ENCODE assay signal across 8 cellular contexts in genomic region chr3:33787328-33788009, GRCh38. TPM values are rescaled to one million over a fixed set of nuclear protein-coding genes. Genes with fewer than 3 reads are reported as not detected.
A peak's percentile ranks its signal among the peaks of the same experiment; 100 is the strongest.
DNase-seq lines count a peak whose midpoint lies in the region; ATAC-seq and TF ChIP-seq lines count a peak whose summit lies in the region.

No MANE protein-coding gene starts in this region.

- no TSS peak for BruUV-seq in A673 (replicated peaks; lab: Mats Ljungman, UMichigan)

- H3K27me3 ChIP-seq in A673 (replicated peaks; ENCODE audit: insufficient read depth, low read depth, low read length, poor library complexity), result no peaks in the 10 kb centered on the region

- H3K4me1 ChIP-seq in A673 (ENCODE audit: insufficient read depth, low read length, poor library complexity, severe bottlenecking), result peaks cover 6% of the 10 kb centered on the region

- POLR2A ChIA-PET in A673 (lab: Charles Lee; ENCODE audit: low non-redundant PET) (interaction anchor here (0.5 to 0.8 kb wide), 3 partner anchors 30 to 751 kb away, joined by 3 to 9 read pairs (median 4); no protein-coding TSS in a partner anchor), activated B cell treated with CpG ODN at 0.5 μM for 24 hours (lab: Charles Lee) (interaction anchor here (0.6 to 1.6 kb wide), 3 partner anchors 11 to 656 kb away, joined by 3 to 5 read pairs (median 3); partner anchors contain the start of gene PDCD6IP)

- peak overlapping the region; percentile 24 for H3K4me3 ChIP-seq in A673 (ENCODE audit: low read depth, low read length, poor library complexity, severe bottlenecking)

- no peak overlapping the region for H3K27ac Mint-ChIP-seq in activated B cell treated with CpG ODN at 0.5 μM for 24 hours

- TF ChIP-seq CTCF in A673 (conservative IDR thresholded peaks at IDR 0.05; ENCODE audit: low read depth, low read length), result peak; percentile 89
- TF ChIP-seq CTCF in activated B cell treated with CpG ODN at 0.5 μM for 24 hours (IDR thresholded peaks at IDR 0.05), result no peak

- no peak overlapping the region for H3K27ac ChIP-seq in A673 (ENCODE audit: low read depth, low read length, poor library complexity, severe bottlenecking)

- H3K36me3 ChIP-seq in A673 (ENCODE audit: insufficient read depth, low read length, poor library complexity, severe bottlenecking), result no peaks in the 10 kb centered on the region

- peaks cover 13% of the 10 kb centered on the region for H3K4me1 Mint-ChIP-seq in activated B cell treated with CpG ODN at 0.5 μM for 24 hours

- peak overlapping the region; percentile 26 for H3K4me3 Mint-ChIP-seq in activated B cell treated with CpG ODN at 0.5 μM for 24 hours

- no peaks in the 10 kb centered on the region for H3K36me3 Mint-ChIP-seq in activated B cell treated with CpG ODN at 0.5 μM for 24 hours (ENCODE audit: low read depth)

- CTCF ChIA-PET in A673 (lab: Charles Lee), result interaction anchor here (0.5 to 1.5 kb wide), 19 partner anchors 9 to 840 kb away, joined by 3 to 20 read pairs (median 3); partner anchors contain the start of gene PDCD6IP
- CTCF ChIA-PET in activated B cell treated with CpG ODN at 0.5 μM for 24 hours (lab: Charles Lee), result interaction anchor here (0.6 to 2.3 kb wide), 24 partner anchors 8 to 1897 kb away, joined by 3 to 47 read pairs (median 4); partner anchors contain the start of gene PDCD6IP

- H3K9me3 ChIP-seq in A673 (ENCODE audit: low read depth, low read length, poor library complexity, severe bottlenecking), result no peaks in the 10 kb centered on the region

- no peaks in the 10 kb centered on the region for H3K27me3 Mint-ChIP-seq in activated B cell treated with CpG ODN at 0.5 μM for 24 hours

- DNase-seq in A673 (ENCODE audit: low spot score), result peak; percentile 81
- DNase-seq in NCI-H2171 (lab: John Stamatoyannopoulos, UW), result peak; percentile 13
- DNase-seq in activated B cell treated with CpG ODN at 0.5 μM for 24 hours, result peak; percentile 17
- DNase-seq in cerebellum (ENCODE audit: low spot score), result peak; percentile 65
- peak; percentile 45 for DNase-seq in kidney glomerular epithelial cell (lab: John Stamatoyannopoulos, UW)
- peak; percentile 51 to 54 for DNase-seq in stimulated activated CD4-positive, alpha-beta T cell treated with anti-CD3 and anti-CD28 coated beads, Interleukin-2, amount 100 ng/mL, for 24 hours

- H3K9me3 Mint-ChIP-seq in activated B cell treated with CpG ODN at 0.5 μM for 24 hours, result no peaks in the 10 kb centered on the region

- ATAC-seq in GM18502 (IDR thresholded peaks at IDR 0.05; ENCODE audit: poor library complexity, unreplicated experiment) (peak; percentile 91), HG03039 (IDR thresholded peaks at IDR 0.05; ENCODE audit: unreplicated experiment) (peak; percentile 73), activated B cell treated with CpG ODN at 0.5 μM for 24 hours (ENCODE audit: low read depth) (peak; percentile 95)

- intact Hi-C loops in A673 (cut with micrococcal nuclease; ENCODE audit: unreplicated experiment), result loop anchor here (2.0 to 10.0 kb wide), 3 partner anchors 413 to 840 kb away; no protein-coding TSS in a partner anchor
- intact Hi-C loops in activated B cell treated with CpG ODN at 0.5 μM for 24 hours (cut with micrococcal nuclease), result loop anchor here (1.0 to 10.0 kb wide), 6 partner anchors 69 to 713 kb away; partner anchors contain the start of gene CLASP2

RNA-seq across cellular contexts. Expression of gene PDCD6IP, which starts 11.0 kb away (rescaled TPM):
- total RNA-seq in A673 (2021), result 213 and 230 TPM in 2 replicates
- total RNA-seq in activated B cell treated with CpG ODN at 0.5 μM for 24 hours, result 216 and 237 TPM in 2 replicates
- 172 TPM for total RNA-seq in cerebellum

Comparison
In these comparisons a context has a peak if more than half of its experiments do, and no peak if none do; other contexts are left out.
1. DNase-seq: peak in every context shown above with its lines; median percentile 81 in A673; 65 in cerebellum; 52 in stimulated activated CD4-positive, alpha-beta T cell treated with anti-CD3 and anti-CD28 coated beads, Interleukin-2, amount 100 ng/mL, for 24 hours; 45 in kidney glomerular epithelial cell; 17 in activated B cell treated with CpG ODN at 0.5 μM for 24 hours; 13 in NCI-H2171.